ENCODE assay signal across 8 cellular contexts in genomic region chr13:110715395-110716234, GRCh38. TPM values are rescaled to one million over a fixed set of nuclear protein-coding genes. Genes with fewer than 3 reads are reported as not detected.
DNase-seq lines count a peak whose midpoint lies in the region; ATAC-seq and TF ChIP-seq lines count a peak whose summit lies in the region.

No MANE protein-coding gene starts in this region.

- H3K9me3 ChIP-seq in mucosa of descending colon, result no peaks in the 10 kb centered on the region

- peaks cover 6% of the 10 kb centered on the region for H3K36me3 ChIP-seq in mucosa of descending colon (ENCODE audit: low read depth)

- TF ChIP-seq RAD21 in Ishikawa (IDR thresholded peaks at IDR 0.05; ENCODE audit: low read depth), result no peak

- H3K4me3 ChIP-seq in mucosa of descending colon, result peak overlapping the region; percentile 58

- peak; percentile 19 for TF ChIP-seq CTCF in mucosa of descending colon (IDR thresholded peaks at IDR 0.05)

- ATAC-seq in GM21619 (IDR thresholded peaks at IDR 0.05; ENCODE audit: unreplicated experiment) (peak; percentile 57), mucosa of descending colon (peak; percentile 65)

- TF ChIP-seq EP300 in Ishikawa (IDR thresholded peaks at IDR 0.05; ENCODE audit: borderline replicate concordance), result no peak

- intact Hi-C loops in mucosa of descending colon (cut with DNase I, micrococcal nuclease), result loop anchor here in 1 of 2 donors (10.0 kb wide), 1 partner anchor 199 kb away; the partner anchor contains the start of gene ANKRD10

- H3K4me1 ChIP-seq in mucosa of descending colon (ENCODE audit: low read depth), result peaks cover 10% of the 10 kb centered on the region

- DNase-seq in DMS153 treated with DMSO at 0.1 percent for 48 hours (lab: John Stamatoyannopoulos, UW; ENCODE audit: unreplicated experiment) (peak; percentile 97), OCI-M1 (lab: John Stamatoyannopoulos, UW) (peak; percentile 99), epithelial cell of prostate (ENCODE audit: low read depth, low spot score) (peak; percentile 99), mucosa of descending colon (peak; percentile 98 to 99 (median 98))
- peak; percentile 91 for DNase-seq in activated T-cell treated with anti-CD3 and anti-CD28 coated beads, Interleukin-2, amount 50 U/mL, for 1 hour
- DNase-seq in stimulated activated CD8-positive, alpha-beta memory T cell treated with anti-CD3 and anti-CD28 coated beads, Interleukin-4, amount 100 ng/mL, for 1 hour (ENCODE audit: low read depth in 2 of 2, low spot score in 1 of 2), result peak; percentile 84 to 92

- peak overlapping the region; percentile 94 for H3K27ac ChIP-seq in epithelial cell of prostate

TF ChIP-seq in Ishikawa, 13 proteins besides CTCF, POLR2A, EP300 and RAD21:
- TF ChIP-seq TAF1 (IDR thresholded peaks at IDR 0.05; ENCODE audit: low read depth) (peak; percentile 73), YY1 (IDR thresholded peaks at IDR 0.05; ENCODE audit: low read depth) (no peak), TEAD4 (IDR thresholded peaks at IDR 0.05) (peak; percentile 48), CREB1 (IDR thresholded peaks at IDR 0.05; ENCODE audit: low read depth) (peak; percentile 18)

RNA-seq across cellular contexts. Expression of gene ING1, which starts 2.1 kb away (rescaled TPM):
- total RNA-seq in mucosa of descending colon, result 10 to 100 TPM; 11.8 to 18.0 (median 13.8) TPM

RNA-seq across cellular contexts. Expression of gene CARS2, which starts 9.7 kb away (rescaled TPM):
- total RNA-seq in mucosa of descending colon, result 10 to 100 TPM; 39.8 to 71.4 (median 56.4) TPM

Comparison
In these comparisons a context has a peak if more than half of its experiments do, and no peak if none do; other contexts are left out.
1. Peak in every context shown above with its lines: DNase-seq, ATAC-seq, H3K4me3 ChIP-seq and H3K27ac ChIP-seq.